20 cellular contexts compared by ENCODE assay signal in genomic region chr10:110241841-110242240, GRCh38. TPM values are rescaled to one million over a fixed set of nuclear protein-coding genes. Genes with fewer than 3 reads are reported as not detected.
DNase-seq lines count a peak whose midpoint lies in the region; ATAC-seq, FAIRE-seq and TF ChIP-seq lines count a peak whose summit lies in the region.
"Had no signal": no experiment of that assay in that cellular context is flagged by ENCODE, and none has a peak within 500 bp of the region (broad histone marks: within the 10 kb centered on the region; RNA-seq: fewer than 3 reads in every experiment).

No MANE protein-coding gene starts in this region.

- CTCF ChIA-PET in CD8-positive, alpha-beta T cell (lab: Charles Lee), result interaction anchor here (0.6 to 1.6 kb wide), 2 partner anchors 104 to 273 kb away, joined by 3 to 5 read pairs; no protein-coding TSS in a partner anchor

- no peak overlapping the region for H3K27ac ChIP-seq in CD8-positive, alpha-beta T cell (ENCODE audit: low read depth, low read length)
- no peak overlapping the region for H3K27ac ChIP-seq in caudate nucleus (ENCODE audit: low read depth, low read length)
- H3K27ac ChIP-seq: BLaER1 treated with 17β-estradiol and CSF1 and Interleukin-3, amounts not matched to agents 10 nM and 100 nM; SJCRH30; transverse colon had no signal

- ATAC-seq in CD8-positive, alpha-beta T cell, result no peak
- peak; percentile 45 for ATAC-seq in GM18867 (IDR thresholded peaks at IDR 0.05; ENCODE audit: unreplicated experiment)
- ATAC-seq in HG02884 (IDR thresholded peaks at IDR 0.05; ENCODE audit: unreplicated experiment), result peak; percentile 25
- ATAC-seq in central memory CD8-positive, alpha-beta T cell (replicated peaks; ENCODE audit: extremely low read depth, poor library complexity, severe bottlenecking), result no peak
- ATAC-seq: body of pancreas; right cardiac atrium; stimulated activated naive CD8-positive, alpha-beta T cell treated with anti-CD3 and anti-CD28 coated beads, Interleukin-15, Interleukin-2, amounts not matched to agents 100 U/mL and 50 U/mL, for 24 hours had no signal

- no peak for TF ChIP-seq CTCF in CD8-positive, alpha-beta T cell (IDR thresholded peaks at IDR 0.05)

- H3K9me3 ChIP-seq in CD8-positive, alpha-beta T cell (ENCODE audit: low read length), result no peaks in the 10 kb centered on the region
- H3K9me3 ChIP-seq: body of pancreas, SJCRH30, transverse colon had no signal

- H3K36me3 Mint-ChIP-seq in CD8-positive, alpha-beta T cell, result peaks cover 39% of the 10 kb centered on the region
- peaks cover 4% of the 10 kb centered on the region for H3K36me3 Mint-ChIP-seq in central memory CD8-positive, alpha-beta T cell (ENCODE audit: insufficient read depth)

- no peaks in the 10 kb centered on the region for H3K27me3 Mint-ChIP-seq in CD8-positive, alpha-beta T cell (ENCODE audit: low read depth)
- no peaks in the 10 kb centered on the region for H3K27me3 Mint-ChIP-seq in central memory CD8-positive, alpha-beta T cell
- H3K27me3 Mint-ChIP-seq: activated naive CD4-positive, alpha-beta T cell treated with anti-CD3 and anti-CD28 coated beads, Interleukin-2, amount 50 U/mL, for 24 hours; IgD-negative memory B cell had no signal

- no peaks in the 10 kb centered on the region for H3K27me3 ChIP-seq in CD8-positive, alpha-beta T cell (ENCODE audit: insufficient read depth, low read length)
- H3K27me3 ChIP-seq: BLaER1 treated with 17β-estradiol and CSF1 and Interleukin-3, amounts not matched to agents 10 nM and 100 nM; body of pancreas; SJCRH30; transverse colon had no signal

- peak overlapping the region; percentile 20 for H3K4me3 Mint-ChIP-seq in CD8-positive, alpha-beta T cell
- H3K4me3 Mint-ChIP-seq in central memory CD8-positive, alpha-beta T cell, result peak overlapping the region; percentile 29
- H3K4me3 Mint-ChIP-seq: T-helper 2 cell treated with Interferon-gamma antibody and Interleukin-4, amounts not matched to agents 5 μg/mL and 100 μg/mL, for 36 hours had no signal

- no peak overlapping the region for H3K27ac Mint-ChIP-seq in CD8-positive, alpha-beta T cell
- peak overlapping the region; percentile 19 for H3K27ac Mint-ChIP-seq in central memory CD8-positive, alpha-beta T cell (ENCODE audit: low read depth)
- H3K27ac Mint-ChIP-seq: IgD-negative memory B cell; T-helper 2 cell treated with Interferon-gamma antibody and Interleukin-4, amounts not matched to agents 5 μg/mL and 100 μg/mL, for 36 hours had no signal

- POLR2A ChIA-PET in CD8-positive, alpha-beta T cell (lab: Charles Lee), result no interaction called here

- FAIRE-seq in RCC 7860 (lab: Jason Lieb, UNC), result no peak
- FAIRE-seq: H1 had no signal

- intact Hi-C loops in CD8-positive, alpha-beta T cell (cut with DNase I, micrococcal nuclease), result no loop called here

- no peaks in the 10 kb centered on the region for H3K36me3 ChIP-seq in CD8-positive, alpha-beta T cell (ENCODE audit: insufficient read depth, low read length)
- H3K36me3 ChIP-seq: transverse colon had no signal

- H3K4me3 ChIP-seq in CD8-positive, alpha-beta T cell (ENCODE audit: low read depth, low read length), result no peak overlapping the region
- H3K4me3 ChIP-seq: BLaER1 treated with 17β-estradiol and CSF1 and Interleukin-3, amounts not matched to agents 10 nM and 100 nM; body of pancreas; SJCRH30; transverse colon had no signal

- no peaks in the 10 kb centered on the region for H3K4me1 ChIP-seq in CD8-positive, alpha-beta T cell (ENCODE audit: insufficient read depth, low read length)
- H3K4me1 ChIP-seq: SJCRH30 had no signal

- peaks cover 21% of the 10 kb centered on the region for H3K4me1 Mint-ChIP-seq in CD8-positive, alpha-beta T cell (ENCODE audit: low read depth)
- peaks cover 18% of the 10 kb centered on the region for H3K4me1 Mint-ChIP-seq in central memory CD8-positive, alpha-beta T cell

- peaks cover 4% of the 10 kb centered on the region for H3K9me3 Mint-ChIP-seq in CD8-positive, alpha-beta T cell
- no peaks in the 10 kb centered on the region for H3K9me3 Mint-ChIP-seq in central memory CD8-positive, alpha-beta T cell
- H3K9me3 Mint-ChIP-seq: activated naive CD4-positive, alpha-beta T cell treated with anti-CD3 and anti-CD28 coated beads, Interleukin-2, amount 50 U/mL, for 24 hours; T-helper 2 cell treated with Interferon-gamma antibody and Interleukin-4, amounts not matched to agents 5 μg/mL and 100 μg/mL, for 36 hours had no signal

- DNase-seq in CD8-positive, alpha-beta T cell, result no peak
- no peak for DNase-seq in central memory CD8-positive, alpha-beta T cell (ENCODE audit: low spot score in 2 of 2)
- no peak for DNase-seq in caudate nucleus (lab: John Stamatoyannopoulos, UW)
- no peak for DNase-seq in iPS-NIHi7 (ENCODE audit: extremely low spot score)
- DNase-seq in RCC 7860 (ENCODE audit: low spot score), result no peak
- DNase-seq: activated CD4-positive, alpha-beta T cell treated with anti-CD3 and anti-CD28 coated beads for 1 hour; body of pancreas; cortex of kidney; NCI-H524; right cardiac atrium; SJCRH30; stimulated activated naive CD8-positive, alpha-beta T cell treated with anti-CD3 and anti-CD28 coated beads, Interleukin-15, Interleukin-2, amounts not matched to agents 100 U/mL and 50 U/mL, for 24 hours; transverse colon had no signal

RNA-seq across cellular contexts. Expression of gene MXI1, which starts 34.4 kb away (rescaled TPM):
- total RNA-seq in CD8-positive, alpha-beta T cell, result 10 to 100 TPM; 55.3 to 57.0 TPM

Comparison
In these comparisons a context has a peak if more than half of its experiments do, and no peak if none do; other contexts are left out.
1. ATAC-seq: peak in GM18867 (single experiment) and HG02884 (single experiment); none in CD8-positive, alpha-beta T cell (single experiment) and central memory CD8-positive, alpha-beta T cell (single experiment).